Comparison of ENCODE assay signal across 11 cellular contexts in genomic region chr6:15090145-15090579, GRCh38.
A peak's percentile ranks its signal among the peaks of the same experiment; 100 is the strongest.
DNase-seq lines count a peak whose midpoint lies in the region; ATAC-seq, FAIRE-seq and TF ChIP-seq lines count a peak whose summit lies in the region.
"Had no signal": no experiment of that assay in that cellular context is flagged by ENCODE, and none has a peak within 500 bp of the region (broad histone marks: within the 10 kb centered on the region; RNA-seq: fewer than 3 reads in every experiment).

No MANE protein-coding gene starts in this region.

- H3K27me3 ChIP-seq in GM23338 (ENCODE audit: insufficient read depth) (no peaks in the 10 kb centered on the region), esophagus (ENCODE audit: control insufficient read depth in 1 of 2, insufficient read depth in 2 of 2, low read length in 2 of 2) (no peaks in the 10 kb centered on the region)

- no peaks in the 10 kb centered on the region for H3K9me3 Mint-ChIP-seq in GM23338
- H3K9me3 Mint-ChIP-seq: memory B cell had no signal

- H2AFZ ChIP-seq in GM23338, result peak overlapping the region; percentile 94

- H3K36me3 Mint-ChIP-seq in GM23338 (ENCODE audit: low read depth), result no peaks in the 10 kb centered on the region
- H3K36me3 Mint-ChIP-seq: memory B cell had no signal

- H3K4me3 ChIP-seq in GM23338 (no peak overlapping the region), esophagus (ENCODE audit: low read depth in 1 of 2, low read length in 2 of 2) (no peak overlapping the region)

- FAIRE-seq in GM12892 (lab: Jason Lieb, UNC), result no peak
- FAIRE-seq: RCC 7860 had no signal

- WGBS in esophagus, 2 donors, result 38 to 42% methylated on average over 7 of the region's 7 CpGs

- no peaks in the 10 kb centered on the region for H3K9me3 ChIP-seq in esophagus (ENCODE audit: control insufficient read depth in 2 of 2, insufficient read depth in 1 of 2, low read depth in 1 of 2, low read length in 1 of 2)

- no peaks in the 10 kb centered on the region for H3K36me3 ChIP-seq in GM23338 (ENCODE audit: insufficient read depth)
- H3K36me3 ChIP-seq in esophagus (ENCODE audit: control insufficient read depth in 2 of 2, insufficient read depth in 2 of 2, low read length in 1 of 2), result no peaks in the 10 kb centered on the region

- TF ChIP-seq CTCF in GM23338 (conservative IDR thresholded peaks at IDR 0.05; ENCODE audit: low read depth in 2 of 2), result no peak

- no peaks in the 10 kb centered on the region for H3K79me2 ChIP-seq in GM23338 (replicated peaks; ENCODE audit: insufficient read depth)

- DNase-seq in GM23338 (ENCODE audit: low spot score), result no peak
- peak; percentile 36 for DNase-seq in NCI-H2227 treated with DMSO at 0.1 percent for 48 hours (lab: John Stamatoyannopoulos, UW)
- DNase-seq in renal cortical epithelial cell (ENCODE audit: low read depth), result peak; percentile 44
- no peak for DNase-seq in GM12892 (ENCODE audit: insufficient read length)
- DNase-seq in cerebellar nuclear complex (lab: John Stamatoyannopoulos, UW), result no peak
- DNase-seq in stimulated activated CD4-positive, alpha-beta T cell treated with anti-CD3 and anti-CD28 coated beads, Interleukin-1b, Interleukin-23, amount 100 ng/mL, for 48 hours, result no peak
- DNase-seq: effector CD8-positive, alpha-beta T cell; NCI-H1930 had no signal

- H3K4me1 ChIP-seq in GM23338 (ENCODE audit: insufficient read depth) (0 out of 2 replicates have a peak, but pooled peaks cover 6% of the 10 kb centered on the region), esophagus (ENCODE audit: control insufficient read depth in 2 of 2, insufficient read depth in 2 of 2, low read length in 1 of 2) (peaks cover 0 to 7% of the 10 kb centered on the region in 2 donors)

- H3K27ac ChIP-seq in GM23338 (ENCODE audit: low read depth) (no peak overlapping the region), esophagus (ENCODE audit: low read depth in 2 of 2, low read length in 1 of 2) (peak overlapping the region; percentile 60 to 94)

- peak; percentile 43; the same call in 2 of the 3 replicates for ATAC-seq in GM23338

- H3K4me3 Mint-ChIP-seq in GM23338, result no peak overlapping the region
- H3K4me3 Mint-ChIP-seq: memory B cell had no signal

- H3K27me3 Mint-ChIP-seq in GM23338 (ENCODE audit: insufficient read depth, low read depth, poor library complexity), result no peaks in the 10 kb centered on the region

- no peak overlapping the region for H3K4me2 ChIP-seq in GM23338

- TF ChIP-seq POLR2A in GM12892 (IDR thresholded peaks at IDR 0.05; ENCODE audit: low read depth, low read length), result no peak

- 0 out of 2 replicates have a peak, but pooled peaks cover 6% of the 10 kb centered on the region for H3F3A ChIP-seq in GM23338 (replicated peaks; ENCODE audit: low read depth)

- H3K9me2 ChIP-seq in GM23338 (ENCODE audit: insufficient read depth), result peaks cover 9% of the 10 kb centered on the region; the same call in 1 of the 2 replicates

- H3K4me1 Mint-ChIP-seq in GM23338, result peaks cover 11% of the 10 kb centered on the region

- no peak overlapping the region for H3K27ac Mint-ChIP-seq in GM23338

- H4K20me1 ChIP-seq in GM23338 (replicated peaks; ENCODE audit: insufficient read depth), result no peaks in the 10 kb centered on the region

TF ChIP-seq in GM23338, 12 proteins besides CTCF, POLR2A, EP300 and RAD21 (continues in another document):
- TF ChIP-seq ZNF331 (CRISPR knock-in tag; IDR thresholded peaks at IDR 0.05; ENCODE audit: low read depth), result no peak
- TF ChIP-seq ZNF462 (CRISPR knock-in tag; IDR thresholded peaks at IDR 0.05), result no peak
- TF ChIP-seq REST (IDR thresholded peaks at IDR 0.05; ENCODE audit: unreplicated experiment), result no peak
- no peak for TF ChIP-seq EZH2phosphoT487 (IDR thresholded peaks at IDR 0.05; ENCODE audit: unreplicated experiment)
- TF ChIP-seq ETS1 (IDR thresholded peaks at IDR 0.05), result no peak

Comparison
In these comparisons a context has a peak if more than half of its experiments do, and no peak if none do; other contexts are left out.
1. DNase-seq: peak in NCI-H2227 treated with DMSO at 0.1 percent for 48 hours (single experiment) and renal cortical epithelial cell (single experiment); none in GM23338 (single experiment), GM12892 (single experiment), cerebellar nuclear complex (0 of 2) and stimulated activated CD4-positive, alpha-beta T cell treated with anti-CD3 and anti-CD28 coated beads, Interleukin-1b, Interleukin-23, amount 100 ng/mL, for 48 hours (single experiment).